In the genomic region with DNA sequence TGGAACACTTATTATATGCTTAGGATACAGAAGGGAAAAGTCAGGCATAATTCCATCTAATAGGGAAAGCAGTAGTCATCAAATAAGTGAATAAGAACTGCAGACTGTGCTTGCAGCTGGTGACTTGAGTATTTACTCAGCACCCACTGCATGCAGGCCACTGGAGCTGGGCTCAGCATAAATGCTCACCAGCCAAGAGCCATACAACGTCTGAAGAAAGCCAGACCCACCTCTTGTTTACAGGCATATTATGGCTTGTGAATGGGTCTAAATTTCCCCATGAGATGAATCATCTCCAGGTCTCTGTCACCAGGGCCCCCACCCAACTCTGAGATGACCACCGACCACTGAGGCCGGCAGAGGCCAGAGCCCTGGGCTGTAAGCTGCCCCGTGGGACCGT, we compare ENCODE assay signal across 24 cellular contexts.
DNase-seq lines count a peak whose midpoint lies in the region; ATAC-seq and TF ChIP-seq lines count a peak whose summit lies in the region.
"Had no signal": no experiment of that assay in that cellular context is flagged by ENCODE, and none has a peak within 500 bp of the region (broad histone marks: within the 10 kb centered on the region; RNA-seq: fewer than 3 reads in every experiment).

No MANE protein-coding gene starts in this region.

- H3K9me3 ChIP-seq in psoas muscle, result no peaks in the 10 kb centered on the region
- H3K9me3 ChIP-seq in suprapubic skin, result no peaks in the 10 kb centered on the region

- no peak for TF ChIP-seq EP300 in suprapubic skin (IDR thresholded peaks at IDR 0.05)

- WGBS in psoas muscle, 3 donors, result 72 to 85% (median 73%) methylated on average over 5 of the region's 5 CpGs
- WGBS in suprapubic skin, result 90% methylated on average over 5 of the region's 5 CpGs

- intact Hi-C loops in psoas muscle (cut with DNase I), result loop anchor here (5.0 kb wide), 1 partner anchor 148 kb away; no protein-coding TSS in a partner anchor

- peaks cover 60% of the 10 kb centered on the region for H3K4me1 ChIP-seq in psoas muscle
- H3K4me1 ChIP-seq in suprapubic skin, result peaks cover 56% of the 10 kb centered on the region
- H3K4me1 ChIP-seq: BLaER1 had no signal

- no peak for TF ChIP-seq POLR2A in suprapubic skin (IDR thresholded peaks at IDR 0.05)

- ATAC-seq in psoas muscle, result no peak
- ATAC-seq: PC-3 had no signal

- peak overlapping the region; percentile 76 for H3K27ac ChIP-seq in psoas muscle
- H3K27ac ChIP-seq in suprapubic skin, result peak overlapping the region; percentile 3
- H3K27ac ChIP-seq: BLaER1 had no signal

- DNase-seq in amniotic epithelial cell (ENCODE audit: low read depth), result peak; percentile 64
- peak; percentile 70 for DNase-seq in islet precursor cell
- no peak for DNase-seq in psoas muscle
- DNase-seq in suprapubic skin (ENCODE audit: low spot score in 2 of 2), result no peak
- no peak for DNase-seq in activated T-cell treated with anti-CD3 and anti-CD28 coated beads for 4 hours
- DNase-seq in OCI-M1 (lab: John Stamatoyannopoulos, UW), result no peak
- DNase-seq in AG20443 (ENCODE audit: low spot score), result no peak
- DNase-seq: Caco-2; CD4-positive, alpha-beta memory T cell; DMS 273 treated with DMSO at 0.1 percent for 48 hours; DND-41; GOT3; HCEC 1CT; KBM-7; MM.1S; NCI-H1092; NCI-H1694; NCI-H2081; NCI-H2171; NCI-H345; NCI-H524; PC-3; Right ventricle myocardium superior had no signal

- H3K4me3 ChIP-seq in psoas muscle (no peak overlapping the region), suprapubic skin (no peak overlapping the region)
- H3K4me3 ChIP-seq: BLaER1 had no signal

- H3K27me3 ChIP-seq in psoas muscle (ENCODE audit: insufficient read depth in 3 of 3, low read length in 2 of 3) (no peaks in the 10 kb centered on the region), suprapubic skin (no peaks in the 10 kb centered on the region)
- H3K27me3 ChIP-seq: BLaER1 had no signal

- TF ChIP-seq CTCF in psoas muscle (IDR thresholded peaks at IDR 0.05), result no peak
- no peak for TF ChIP-seq CTCF in suprapubic skin (IDR thresholded peaks at IDR 0.05)

- H3K36me3 ChIP-seq in psoas muscle (ENCODE audit: insufficient read depth in 1 of 2, low read depth in 1 of 2), result no peaks in the 10 kb centered on the region
- no peaks in the 10 kb centered on the region for H3K36me3 ChIP-seq in suprapubic skin
- H3K36me3 ChIP-seq: BLaER1 had no signal

Comparison
In these comparisons a context has a peak if more than half of its experiments do, and no peak if none do; other contexts are left out.
1. DNase-seq: peak in amniotic epithelial cell (single experiment) and islet precursor cell (single experiment); none in psoas muscle (0 of 2), suprapubic skin (0 of 2), activated T-cell treated with anti-CD3 and anti-CD28 coated beads for 4 hours (single experiment), OCI-M1 (single experiment) and AG20443 (single experiment).